ENCODE assay signal across 1 cellular context in the genomic region with DNA sequence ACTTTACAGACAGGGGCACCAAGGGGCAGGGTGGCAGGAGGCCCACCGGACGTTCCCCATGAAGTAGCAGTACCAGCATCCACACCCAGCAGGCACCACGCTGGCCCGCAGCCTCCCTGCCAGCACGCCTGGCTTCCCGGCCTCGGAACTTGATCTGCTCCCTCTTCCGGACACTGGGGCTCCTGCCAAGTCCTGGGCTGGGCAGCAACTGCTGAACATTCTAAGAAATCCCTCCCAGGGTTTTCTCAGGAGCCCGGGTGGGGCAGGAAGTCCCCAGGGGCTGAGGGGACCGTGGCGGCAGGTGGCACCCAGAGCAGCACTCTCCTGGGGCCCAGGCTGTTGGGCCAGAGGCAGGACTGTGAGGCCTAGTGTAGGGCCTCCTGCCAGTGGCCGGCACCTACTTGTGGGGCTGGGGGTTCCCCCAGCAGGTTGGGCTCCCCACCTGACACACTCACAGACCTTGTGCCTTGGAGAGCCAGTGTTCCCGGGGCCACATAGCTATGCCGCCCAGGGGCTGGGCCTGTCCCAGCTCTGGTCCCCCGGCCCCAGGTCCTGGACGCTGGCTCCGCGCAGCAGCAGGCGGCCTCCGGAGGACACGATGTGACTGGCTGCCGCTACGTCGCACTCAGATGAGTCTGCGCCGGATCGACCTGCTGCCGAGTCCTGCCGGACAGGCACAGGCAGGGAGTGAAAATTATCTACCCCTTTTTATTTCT.
TF ChIP-seq lines count a peak whose summit lies in the region.

No MANE protein-coding gene starts in this region.

TF ChIP-seq in GM23338, 12 proteins besides CTCF, POLR2A, EP300 and RAD21:
- TF ChIP-seq, protein P1, sequence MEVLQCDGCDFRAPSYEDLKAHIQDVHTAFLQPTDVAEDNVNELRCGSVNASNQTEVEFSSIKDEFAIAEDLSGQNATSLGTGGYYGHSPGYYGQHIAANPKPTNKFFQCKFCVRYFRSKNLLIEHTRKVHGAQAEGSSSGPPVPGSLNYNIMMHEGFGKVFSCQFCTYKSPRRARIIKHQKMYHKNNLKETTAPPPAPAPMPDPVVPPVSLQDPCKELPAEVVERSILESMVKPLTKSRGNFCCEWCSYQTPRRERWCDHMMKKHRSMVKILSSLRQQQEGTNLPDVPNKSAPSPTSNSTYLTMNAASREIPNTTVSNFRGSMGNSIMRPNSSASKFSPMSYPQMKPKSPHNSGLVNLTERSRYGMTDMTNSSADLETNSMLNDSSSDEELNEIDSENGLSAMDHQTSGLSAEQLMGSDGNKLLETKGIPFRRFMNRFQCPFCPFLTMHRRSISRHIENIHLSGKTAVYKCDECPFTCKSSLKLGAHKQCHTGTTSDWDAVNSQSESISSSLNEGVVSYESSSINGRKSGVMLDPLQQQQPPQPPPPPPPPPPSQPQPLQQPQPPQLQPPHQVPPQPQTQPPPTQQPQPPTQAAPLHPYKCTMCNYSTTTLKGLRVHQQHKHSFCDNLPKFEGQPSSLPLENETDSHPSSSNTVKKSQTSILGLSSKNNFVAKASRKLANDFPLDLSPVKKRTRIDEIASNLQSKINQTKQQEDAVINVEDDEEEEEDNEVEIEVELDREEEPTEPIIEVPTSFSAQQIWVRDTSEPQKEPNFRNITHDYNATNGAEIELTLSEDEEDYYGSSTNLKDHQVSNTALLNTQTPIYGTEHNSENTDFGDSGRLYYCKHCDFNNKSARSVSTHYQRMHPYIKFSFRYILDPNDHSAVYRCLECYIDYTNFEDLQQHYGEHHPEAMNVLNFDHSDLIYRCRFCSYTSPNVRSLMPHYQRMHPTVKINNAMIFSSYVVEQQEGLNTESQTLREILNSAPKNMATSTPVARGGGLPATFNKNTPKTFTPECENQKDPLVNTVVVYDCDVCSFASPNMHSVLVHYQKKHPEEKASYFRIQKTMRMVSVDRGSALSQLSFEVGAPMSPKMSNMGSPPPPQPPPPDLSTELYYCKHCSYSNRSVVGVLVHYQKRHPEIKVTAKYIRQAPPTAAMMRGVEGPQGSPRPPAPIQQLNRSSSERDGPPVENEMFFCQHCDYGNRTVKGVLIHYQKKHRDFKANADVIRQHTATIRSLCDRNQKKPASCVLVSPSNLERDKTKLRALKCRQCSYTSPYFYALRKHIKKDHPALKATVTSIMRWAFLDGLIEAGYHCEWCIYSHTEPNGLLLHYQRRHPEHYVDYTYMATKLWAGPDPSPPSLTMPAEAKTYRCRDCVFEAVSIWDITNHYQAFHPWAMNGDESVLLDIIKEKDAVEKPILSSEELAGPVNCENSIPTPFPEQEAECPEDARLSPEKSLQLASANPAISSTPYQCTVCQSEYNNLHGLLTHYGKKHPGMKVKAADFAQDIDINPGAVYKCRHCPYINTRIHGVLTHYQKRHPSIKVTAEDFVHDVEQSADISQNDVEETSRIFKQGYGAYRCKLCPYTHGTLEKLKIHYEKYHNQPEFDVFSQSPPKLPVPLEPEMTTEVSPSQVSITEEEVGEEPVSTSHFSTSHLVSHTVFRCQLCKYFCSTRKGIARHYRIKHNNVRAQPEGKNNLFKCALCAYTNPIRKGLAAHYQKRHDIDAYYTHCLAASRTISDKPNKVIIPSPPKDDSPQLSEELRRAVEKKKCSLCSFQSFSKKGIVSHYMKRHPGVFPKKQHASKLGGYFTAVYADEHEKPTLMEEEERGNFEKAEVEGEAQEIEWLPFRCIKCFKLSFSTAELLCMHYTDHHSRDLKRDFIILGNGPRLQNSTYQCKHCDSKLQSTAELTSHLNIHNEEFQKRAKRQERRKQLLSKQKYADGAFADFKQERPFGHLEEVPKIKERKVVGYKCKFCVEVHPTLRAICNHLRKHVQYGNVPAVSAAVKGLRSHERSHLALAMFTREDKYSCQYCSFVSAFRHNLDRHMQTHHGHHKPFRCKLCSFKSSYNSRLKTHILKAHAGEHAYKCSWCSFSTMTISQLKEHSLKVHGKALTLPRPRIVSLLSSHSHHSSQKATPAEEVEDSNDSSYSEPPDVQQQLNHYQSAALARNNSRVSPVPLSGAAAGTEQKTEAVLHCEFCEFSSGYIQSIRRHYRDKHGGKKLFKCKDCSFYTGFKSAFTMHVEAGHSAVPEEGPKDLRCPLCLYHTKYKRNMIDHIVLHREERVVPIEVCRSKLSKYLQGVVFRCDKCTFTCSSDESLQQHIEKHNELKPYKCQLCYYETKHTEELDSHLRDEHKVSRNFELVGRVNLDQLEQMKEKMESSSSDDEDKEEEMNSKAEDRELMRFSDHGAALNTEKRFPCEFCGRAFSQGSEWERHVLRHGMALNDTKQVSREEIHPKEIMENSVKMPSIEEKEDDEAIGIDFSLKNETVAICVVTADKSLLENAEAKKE (CRISPR knock-in tag; IDR thresholded peaks at IDR 0.05): no peak
- no peak for TF ChIP-seq EZH2phosphoT487 (IDR thresholded peaks at IDR 0.05; ENCODE audit: unreplicated experiment)
- TF ChIP-seq, protein P2, sequence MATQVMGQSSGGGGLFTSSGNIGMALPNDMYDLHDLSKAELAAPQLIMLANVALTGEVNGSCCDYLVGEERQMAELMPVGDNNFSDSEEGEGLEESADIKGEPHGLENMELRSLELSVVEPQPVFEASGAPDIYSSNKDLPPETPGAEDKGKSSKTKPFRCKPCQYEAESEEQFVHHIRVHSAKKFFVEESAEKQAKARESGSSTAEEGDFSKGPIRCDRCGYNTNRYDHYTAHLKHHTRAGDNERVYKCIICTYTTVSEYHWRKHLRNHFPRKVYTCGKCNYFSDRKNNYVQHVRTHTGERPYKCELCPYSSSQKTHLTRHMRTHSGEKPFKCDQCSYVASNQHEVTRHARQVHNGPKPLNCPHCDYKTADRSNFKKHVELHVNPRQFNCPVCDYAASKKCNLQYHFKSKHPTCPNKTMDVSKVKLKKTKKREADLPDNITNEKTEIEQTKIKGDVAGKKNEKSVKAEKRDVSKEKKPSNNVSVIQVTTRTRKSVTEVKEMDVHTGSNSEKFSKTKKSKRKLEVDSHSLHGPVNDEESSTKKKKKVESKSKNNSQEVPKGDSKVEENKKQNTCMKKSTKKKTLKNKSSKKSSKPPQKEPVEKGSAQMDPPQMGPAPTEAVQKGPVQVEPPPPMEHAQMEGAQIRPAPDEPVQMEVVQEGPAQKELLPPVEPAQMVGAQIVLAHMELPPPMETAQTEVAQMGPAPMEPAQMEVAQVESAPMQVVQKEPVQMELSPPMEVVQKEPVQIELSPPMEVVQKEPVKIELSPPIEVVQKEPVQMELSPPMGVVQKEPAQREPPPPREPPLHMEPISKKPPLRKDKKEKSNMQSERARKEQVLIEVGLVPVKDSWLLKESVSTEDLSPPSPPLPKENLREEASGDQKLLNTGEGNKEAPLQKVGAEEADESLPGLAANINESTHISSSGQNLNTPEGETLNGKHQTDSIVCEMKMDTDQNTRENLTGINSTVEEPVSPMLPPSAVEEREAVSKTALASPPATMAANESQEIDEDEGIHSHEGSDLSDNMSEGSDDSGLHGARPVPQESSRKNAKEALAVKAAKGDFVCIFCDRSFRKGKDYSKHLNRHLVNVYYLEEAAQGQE (IDR thresholded peaks at IDR 0.05; ENCODE audit: unreplicated experiment): no peak
- no peak for TF ChIP-seq CREB1 (CRISPR knock-in tag; IDR thresholded peaks at IDR 0.05; ENCODE audit: low read depth)
- TF ChIP-seq ZNF114 (CRISPR knock-in tag; IDR thresholded peaks at IDR 0.05): no peak
- no peak for TF ChIP-seq ZNF331 (CRISPR knock-in tag; IDR thresholded peaks at IDR 0.05; ENCODE audit: low read depth)
- no peak for TF ChIP-seq EZH2 (IDR thresholded peaks at IDR 0.05; ENCODE audit: low read depth, unreplicated experiment)
- TF ChIP-seq, protein P3, sequence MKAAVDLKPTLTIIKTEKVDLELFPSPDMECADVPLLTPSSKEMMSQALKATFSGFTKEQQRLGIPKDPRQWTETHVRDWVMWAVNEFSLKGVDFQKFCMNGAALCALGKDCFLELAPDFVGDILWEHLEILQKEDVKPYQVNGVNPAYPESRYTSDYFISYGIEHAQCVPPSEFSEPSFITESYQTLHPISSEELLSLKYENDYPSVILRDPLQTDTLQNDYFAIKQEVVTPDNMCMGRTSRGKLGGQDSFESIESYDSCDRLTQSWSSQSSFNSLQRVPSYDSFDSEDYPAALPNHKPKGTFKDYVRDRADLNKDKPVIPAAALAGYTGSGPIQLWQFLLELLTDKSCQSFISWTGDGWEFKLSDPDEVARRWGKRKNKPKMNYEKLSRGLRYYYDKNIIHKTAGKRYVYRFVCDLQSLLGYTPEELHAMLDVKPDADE (IDR thresholded peaks at IDR 0.05): no peak
- TF ChIP-seq JUNB (IDR thresholded peaks at IDR 0.05; ENCODE audit: unreplicated experiment): no peak
- TF ChIP-seq NANOG (IDR thresholded peaks at IDR 0.05; ENCODE audit: borderline replicate concordance): no peak
